In genomic region chr16:88575251-88575650, GRCh38 we compare ENCODE assay signal across 10 cellular contexts.
"Had no signal": no experiment of that assay in that cellular context is flagged by ENCODE, and none has a peak within 500 bp of the region (broad histone marks: within the 10 kb centered on the region; RNA-seq: fewer than 3 reads in every experiment).

No MANE protein-coding gene starts in this region.

- H3K4me3 Mint-ChIP-seq: HFFc6 had no signal

- H3K27ac ChIP-seq: GM23248, HL-60 had no signal

- H2AFZ ChIP-seq: GM23248 had no signal

- H3K27me3 Mint-ChIP-seq: IgD-negative memory B cell had no signal

- H3K36me3 Mint-ChIP-seq: IgD-negative memory B cell had no signal

- H3K4me3 ChIP-seq: GM23248, HAP-1 had no signal

- H3K9me3 Mint-ChIP-seq: HFFc6, IgD-negative memory B cell had no signal

- ATAC-seq: HCT116, HepG2 had no signal

- H3K9me3 ChIP-seq: HAP-1 had no signal

- H3K9ac ChIP-seq: GM23248 had no signal

- H3K27ac Mint-ChIP-seq: HFFc6 had no signal

- DNase-seq: GM23248, GOT3, H7, HFFc6, KBM-7 had no signal
